15 cellular contexts compared by ENCODE assay signal in the genomic region with DNA sequence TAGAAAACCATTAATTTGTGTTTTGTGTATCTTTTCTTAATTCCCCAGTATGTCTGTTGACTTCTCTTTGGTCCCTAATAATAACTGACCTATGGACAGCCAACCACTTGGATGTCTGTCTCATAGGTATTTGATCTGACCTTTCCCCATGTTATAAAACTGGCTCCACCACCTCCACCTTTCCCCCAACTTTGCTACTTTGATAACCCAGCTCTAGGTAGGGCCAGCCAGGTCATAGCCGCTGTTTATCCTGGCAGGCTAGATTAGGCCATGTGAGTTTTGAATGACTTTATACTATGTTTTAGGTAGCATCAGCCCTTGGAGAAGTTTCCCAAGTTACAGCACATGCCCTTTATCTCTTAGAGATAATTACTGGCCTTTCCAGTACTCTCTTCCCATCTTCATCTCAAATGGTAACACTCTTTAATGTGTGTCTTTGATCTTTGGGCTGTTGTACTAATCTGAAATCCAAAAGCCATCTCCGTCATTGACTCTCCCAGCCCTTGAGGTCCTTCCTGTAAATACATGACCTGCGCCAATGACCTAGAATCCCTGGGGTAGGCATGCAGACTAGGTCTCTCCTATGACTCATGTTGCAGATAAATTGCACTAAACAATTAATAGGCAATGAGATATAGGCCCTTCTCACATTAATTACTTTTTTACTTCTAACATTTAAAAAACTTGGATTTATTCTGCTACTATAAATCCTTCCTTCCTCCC.
A peak's percentile ranks its signal among the peaks of the same experiment; 100 is the strongest.
DNase-seq lines count a peak whose midpoint lies in the region; ATAC-seq and TF ChIP-seq lines count a peak whose summit lies in the region.
"Had no signal": no experiment of that assay in that cellular context is flagged by ENCODE, and none has a peak within 500 bp of the region (broad histone marks: within the 10 kb centered on the region; RNA-seq: fewer than 3 reads in every experiment).

No MANE protein-coding gene starts in this region.

- WGBS in adrenal gland, 4 donors = 66 to 83% (median 73%) methylated on average over 3 of the region's 3 CpGs
- no CpG with 5 or more reads among the region's 3 CpGs for WGBS in H9 (ENCODE audit: extremely low coverage, insufficient read length, low lambda C conversion rate)

- H3K14ac ChIP-seq in H9 (ENCODE audit: insufficient read depth, low read length) = no peak overlapping the region

- H3K27me3 Mint-ChIP-seq in H9 (ENCODE audit: low read depth) = no peaks in the 10 kb centered on the region
- H3K27me3 Mint-ChIP-seq: CD4-positive, alpha-beta T cell; IgD-negative memory B cell had no signal

- no peak overlapping the region for H2BK5ac ChIP-seq in H9 (ENCODE audit: insufficient read length, low read length)

- no peaks in the 10 kb centered on the region for H3K79me1 ChIP-seq in H9 (ENCODE audit: insufficient read depth, low read depth, low read length, poor library complexity, severe bottlenecking)

- H2BK20ac ChIP-seq in H9 (ENCODE audit: low read depth, low read length, poor library complexity, severe bottlenecking) = no peak overlapping the region

- H4K5ac ChIP-seq in H9 (ENCODE audit: insufficient read length, low read depth, low read length) = no peak overlapping the region

- H3K4me2 ChIP-seq in H9 (ENCODE audit: insufficient read depth, insufficient read length, low read length) = no peak overlapping the region

- no peak for TF ChIP-seq POLR2A in adrenal gland (IDR thresholded peaks at IDR 0.05)

- H2BK15ac ChIP-seq in H9 (ENCODE audit: low read depth, low read length) = no peak overlapping the region

- H4K20me1 ChIP-seq in H9 (ENCODE audit: control insufficient read depth, insufficient read depth, insufficient read length) = no peaks in the 10 kb centered on the region

- H3K27me3 ChIP-seq in left ventricle myocardium inferior (ENCODE audit: low read depth) (no peaks in the 10 kb centered on the region), adrenal gland (no peaks in the 10 kb centered on the region), H9 (ENCODE audit: insufficient read depth, low read length) (peaks cover 3% of the 10 kb centered on the region; the same call in 1 of the 2 replicates)

- H3K9me3 Mint-ChIP-seq in H9 = no peaks in the 10 kb centered on the region
- H3K9me3 Mint-ChIP-seq: CD4-positive, alpha-beta T cell; IgD-negative memory B cell had no signal

- no peak overlapping the region for H3K27ac Mint-ChIP-seq in H9
- H3K27ac Mint-ChIP-seq: B cell; CD4-positive, alpha-beta T cell; IgD-negative memory B cell had no signal

- DNase-seq in left ventricle myocardium inferior (no peak), Right ventricle myocardium superior (no peak), adrenal gland (peak in 4 of 7 donors; percentile 32 to 64 (median 48)), mucosa of descending colon (no peak), NCI-H2227 treated with DMSO at 0.1 percent for 48 hours (lab: John Stamatoyannopoulos, UW) (no peak), amniotic stem cell (lab: John Stamatoyannopoulos, UW) (no peak), H9 (no peak)
- DNase-seq: C1 segment of cervical spinal cord; CD4-positive, alpha-beta T cell; DMS153; DMS79 treated with DMSO at 0.1 percent for 48 hours; EL; GM23248 had no signal

- H3K79me2 ChIP-seq in H9 (ENCODE audit: insufficient read depth, low read length) = no peaks in the 10 kb centered on the region

- H2BK12ac ChIP-seq in H9 (ENCODE audit: insufficient read length, low read depth, low read length) = no peak overlapping the region

- H2AFZ ChIP-seq in H9 (ENCODE audit: low read length) = no peak overlapping the region
- H2AFZ ChIP-seq: GM23248 had no signal

- no peak overlapping the region for H3K56ac ChIP-seq in H9 (ENCODE audit: insufficient read length, low read depth, low read length)

- no peak overlapping the region for H3K23ac ChIP-seq in H9 (ENCODE audit: insufficient read length, low read depth, low read length)

- H3K27ac ChIP-seq in left ventricle myocardium inferior (replicated peaks) (peak overlapping the region; percentile 71), adrenal gland (peak overlapping the region in 2 of 5 donors; percentile 36 to 44), H9 (ENCODE audit: insufficient read length, low read depth, low read length) (no peak overlapping the region)
- H3K27ac ChIP-seq: GM23248 had no signal

- H3K18ac ChIP-seq in H9 (ENCODE audit: insufficient read length, low read depth, low read length) = no peak overlapping the region

- H3K4me1 Mint-ChIP-seq in H9 = peaks cover 21 to 24% of the 10 kb centered on the region in 2 experiments
- H3K4me1 Mint-ChIP-seq: B cell had no signal

- no peaks in the 10 kb centered on the region for H3K36me3 ChIP-seq in left ventricle myocardium inferior
- H3K36me3 ChIP-seq in adrenal gland (replicated peaks in 1 of 2) = no peaks in the 10 kb centered on the region
- H3K36me3 ChIP-seq in mucosa of descending colon (ENCODE audit: low read depth) = no peaks in the 10 kb centered on the region

- ATAC-seq in Right ventricle myocardium superior (ENCODE audit: poor library complexity) = no peak
- ATAC-seq in mucosa of descending colon = peak; percentile 31

- H3K4me1 ChIP-seq in left ventricle myocardium inferior = peaks cover 88% of the 10 kb centered on the region
- peaks cover 14 to 44% of the 10 kb centered on the region in 2 donors for H3K4me1 ChIP-seq in adrenal gland (replicated peaks in 1 of 2)
- no peaks in the 10 kb centered on the region for H3K4me1 ChIP-seq in mucosa of descending colon (ENCODE audit: low read depth)
- peaks cover 3% of the 10 kb centered on the region; the same call in 1 of the 2 replicates for H3K4me1 ChIP-seq in H9 (ENCODE audit: insufficient read depth, low read length)

- H3K9ac ChIP-seq in H9 (ENCODE audit: extremely low read depth, insufficient read length, low read length) = no peak overlapping the region
- H3K9ac ChIP-seq: GM23248 had no signal

- H3K4me3 Mint-ChIP-seq in H9 = no peak overlapping the region
- H3K4me3 Mint-ChIP-seq: B cell; CD4-positive, alpha-beta T cell; IgD-negative memory B cell had no signal

- intact Hi-C loops in left ventricle myocardium inferior (cut with micrococcal nuclease) (no loop called here), Right ventricle myocardium superior (cut with DNase I) (no loop called here), adrenal gland (cut with DNase I) (no loop called here), mucosa of descending colon (cut with DNase I, micrococcal nuclease) (no loop called here)

- no peak overlapping the region for H2BK120ac ChIP-seq in H9 (ENCODE audit: low read depth, low read length, poor library complexity, severe bottlenecking)

- H3T11ph ChIP-seq in H9 (ENCODE audit: low read length) = no peak overlapping the region

- no peak for TF ChIP-seq CTCF in left ventricle myocardium inferior (IDR thresholded peaks at IDR 0.05; ENCODE audit: borderline replicate concordance)
- no peak for TF ChIP-seq CTCF in adrenal gland (IDR thresholded peaks at IDR 0.05)
- TF ChIP-seq CTCF in mucosa of descending colon (IDR thresholded peaks at IDR 0.05) = no peak
- TF ChIP-seq CTCF in H9 (conservative IDR thresholded peaks at IDR 0.05) = no peak

- no peak overlapping the region for H3K4ac ChIP-seq in H9 (ENCODE audit: low read depth, low read length)

- no peaks in the 10 kb centered on the region for H3K23me2 ChIP-seq in H9 (ENCODE audit: insufficient read length, low read depth, low read length, poor library complexity, severe bottlenecking)

- no peak overlapping the region for H4K8ac ChIP-seq in H9 (replicated peaks; ENCODE audit: insufficient read length, low read depth, low read length)

- H3K9me3 ChIP-seq in left ventricle myocardium inferior (replicated peaks) (no peaks in the 10 kb centered on the region), adrenal gland (replicated peaks in 1 of 3) (no peaks in the 10 kb centered on the region), mucosa of descending colon (no peaks in the 10 kb centered on the region), H9 (ENCODE audit: control insufficient read depth, low read depth, low read length) (no peaks in the 10 kb centered on the region)

- no peaks in the 10 kb centered on the region for H3K36me3 Mint-ChIP-seq in H9 (ENCODE audit: insufficient read depth in 1 of 3, low read depth in 3 of 3)
- H3K36me3 Mint-ChIP-seq: IgD-negative memory B cell had no signal

- H4K91ac ChIP-seq in H9 (ENCODE audit: insufficient read length, low read depth, low read length) = no peak overlapping the region

- H2AK5ac ChIP-seq in H9 (ENCODE audit: insufficient read length, low read length) = no peak overlapping the region

- H3K4me3 ChIP-seq in left ventricle myocardium inferior (no peak overlapping the region), adrenal gland (no peak overlapping the region), mucosa of descending colon (no peak overlapping the region)
- H3K4me3 ChIP-seq: GM23248 had no signal

Comparison
In these comparisons a context has a peak if more than half of its experiments do, and no peak if none do; other contexts are left out.
1. DNase-seq: peak in adrenal gland (4 of 7); none in left ventricle myocardium inferior (single experiment), Right ventricle myocardium superior (single experiment), mucosa of descending colon (0 of 3), NCI-H2227 treated with DMSO at 0.1 percent for 48 hours (single experiment), amniotic stem cell (single experiment) and H9 (single experiment).